Comparison of ENCODE assay signal across 10 cellular contexts in the genomic region with DNA sequence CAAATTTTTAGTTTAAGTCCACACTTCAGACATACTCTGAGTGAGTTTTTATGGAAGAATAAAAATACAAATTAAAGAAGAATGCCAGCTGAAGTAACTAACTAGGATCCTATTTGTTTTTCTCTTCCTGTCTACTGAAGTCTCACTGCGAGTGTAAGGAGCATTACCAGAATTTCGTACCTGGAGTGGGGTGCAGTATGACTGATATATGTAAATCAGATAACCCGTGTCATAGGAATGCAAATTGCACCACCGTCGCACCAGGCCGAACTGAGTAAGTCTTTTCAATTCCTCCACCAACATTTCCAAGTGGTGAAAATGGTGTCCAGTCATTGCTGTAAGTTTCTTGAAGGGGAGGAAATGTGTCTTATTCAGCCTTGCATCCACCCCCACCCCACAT. TPM values are rescaled to one million over a fixed set of nuclear protein-coding genes. Genes with fewer than 3 reads are reported as not detected.
"Had no signal": no experiment of that assay in that cellular context is flagged by ENCODE, and none has a peak within 500 bp of the region (broad histone marks: within the 10 kb centered on the region; RNA-seq: fewer than 3 reads in every experiment).

No MANE protein-coding gene starts in this region.

- H3K36me3 ChIP-seq: HAP-1 had no signal

- H3K4me3 ChIP-seq: GM23248, HAP-1 had no signal

- H2AFZ ChIP-seq: GM23248 had no signal

- FAIRE-seq: HTR-8/SVneo had no signal

- H3K9me3 ChIP-seq: HAP-1 had no signal

- ATAC-seq: HCT116 had no signal

- H3K4me1 ChIP-seq: HAP-1 had no signal

- DNase-seq: GM23248, GOT3, H7, Kasumi-1, KG1 had no signal

- H3K9ac ChIP-seq: GM23248 had no signal

- H3K27ac ChIP-seq: GM23248 had no signal

RNA-seq across cellular contexts. Expression of a gene that starts 52.9 kb away (rescaled TPM):
- total RNA-seq: GM23248, H4, H7 had no signal
- polyA plus RNA-seq: GM23248, IgD-negative memory B cell had no signal
